ENCODE assay signal across 8 cellular contexts in genomic region chr3:98901465-98902174, GRCh38. TPM values are rescaled to one million over a fixed set of nuclear protein-coding genes. Genes with fewer than 3 reads are reported as not detected.
DNase-seq lines count a peak whose midpoint lies in the region; ATAC-seq and TF ChIP-seq lines count a peak whose summit lies in the region.

DCBLD2 (minus strand) TSS chr3:98901695; CDS start chr3:98901326, 369 bp downstream.

- H3K4me3 ChIP-seq in DND-41 (ENCODE audit: low read depth in 1 of 2, low read length in 2 of 2) (peak within 1 kb of the TSS; percentile 93 to 95), GM23248 (peak within 1 kb of the TSS; percentile 95), Karpas-422 (ENCODE audit: low read length) (peak within 1 kb of the TSS; percentile 67), RWPE2 (ENCODE audit: severe bottlenecking) (peak within 1 kb of the TSS; percentile 89)

- no peaks in the 10 kb centered on the region for H3K9me2 ChIP-seq in GM23248 (ENCODE audit: insufficient read depth)
- no peaks in the 10 kb centered on the region for H3K9me2 ChIP-seq in Karpas-422 (replicated peaks; ENCODE audit: insufficient read depth, low read length)

- H3K36me3 ChIP-seq in DND-41 (ENCODE audit: insufficient read depth, low read length) (no peaks in the 10 kb centered on the region; the same call in 1 of the 2 replicates), GM23248 (ENCODE audit: low read depth) (peaks cover 5% of the 10 kb centered on the region; the same call in 1 of the 2 replicates), Karpas-422 (ENCODE audit: insufficient read depth, low read length) (no peaks in the 10 kb centered on the region), RWPE2 (ENCODE audit: low read depth) (peaks cover 39% of the 10 kb centered on the region)

- H3K9me3 ChIP-seq in DND-41 (ENCODE audit: insufficient read depth, low read length, severe bottlenecking) (no peaks in the 10 kb centered on the region), GM23248 (ENCODE audit: low read depth) (no peaks in the 10 kb centered on the region), Karpas-422 (ENCODE audit: low read length) (no peaks in the 10 kb centered on the region), RWPE2 (ENCODE audit: severe bottlenecking) (no peaks in the 10 kb centered on the region)

- WGBS in GM23248 (ENCODE audit: low coverage in 1 of 2, low lambda C conversion rate in 2 of 2, missing lambda C conversion rate in 2 of 2), 2 experiments = 0 to 2% methylated on average over 25 to 42 of the region's 73 CpGs

- peaks cover 34% of the 10 kb centered on the region for H3K79me2 ChIP-seq in DND-41 (ENCODE audit: insufficient read depth, low read length)
- H3K79me2 ChIP-seq in GM23248 (ENCODE audit: insufficient read depth) = peaks cover 70% of the 10 kb centered on the region
- no peaks in the 10 kb centered on the region for H3K79me2 ChIP-seq in Karpas-422 (ENCODE audit: low read length)

- H3K4me1 ChIP-seq in DND-41 (ENCODE audit: insufficient read depth, low read length) = peaks cover 31% of the 10 kb centered on the region
- peaks cover 46% of the 10 kb centered on the region for H3K4me1 ChIP-seq in GM23248 (ENCODE audit: insufficient read depth)
- peaks cover 10% of the 10 kb centered on the region for H3K4me1 ChIP-seq in Karpas-422 (ENCODE audit: low read length)
- H3K4me1 ChIP-seq in RWPE2 (ENCODE audit: insufficient read depth, poor library complexity, severe bottlenecking) = peaks cover 25% of the 10 kb centered on the region

- H3K27ac ChIP-seq in DND-41 (ENCODE audit: low read length) (peak within 1 kb of the TSS; percentile 86), GM23248 (peak within 1 kb of the TSS; percentile 85), Karpas-422 (ENCODE audit: low read length) (no peak within 1 kb of the TSS), RWPE2 (ENCODE audit: poor library complexity, severe bottlenecking) (peak within 1 kb of the TSS; percentile 78)

- H3K4me1 Mint-ChIP-seq in naive thymus-derived CD8-positive, alpha-beta T cell = peaks cover 8 to 27% (median 20%) of the 10 kb centered on the region in 4 donors
- peaks cover 7 to 20% of the 10 kb centered on the region in 2 donors for H3K4me1 Mint-ChIP-seq in stimulated activated naive B cell treated with anti-CD40 and anti-IgM and Interleukin-4, amounts not matched to agents 10 μg/mL and 1 μg/mL and 100 μg/mL, for 72 hours

- H3K9ac ChIP-seq in DND-41 (ENCODE audit: low read depth, low read length) (peak within 1 kb of the TSS; percentile 85), GM23248 (peak within 1 kb of the TSS; percentile 87), Karpas-422 (ENCODE audit: low read length) (peak within 1 kb of the TSS; percentile 65)

- POLR2A ChIA-PET in naive thymus-derived CD8-positive, alpha-beta T cell (lab: Charles Lee) = interaction anchor here (0.8 to 1.8 kb wide), 4 partner anchors 308 to 1359 kb away, joined by 3 to 6 read pairs (median 4); partner anchors contain the start of genes CLDND1, CMSS1, CPOX and TBC1D23

- H4K20me1 ChIP-seq in DND-41 (ENCODE audit: insufficient read depth, low read length) (peaks cover 4% of the 10 kb centered on the region; the same call in 1 of the 2 replicates), GM23248 (ENCODE audit: insufficient read depth) (0 out of 2 replicates have a peak, but pooled peaks cover 12% of the 10 kb centered on the region), Karpas-422 (ENCODE audit: insufficient read depth, low read depth, low read length) (no peaks in the 10 kb centered on the region)

- peak within 1 kb of the TSS; percentile 91 for H2AFZ ChIP-seq in DND-41 (ENCODE audit: low read depth, low read length)
- peak within 1 kb of the TSS; percentile 92 for H2AFZ ChIP-seq in GM23248
- peak within 1 kb of the TSS; percentile 93 for H2AFZ ChIP-seq in Karpas-422 (ENCODE audit: low read length)

- H3K27me3 Mint-ChIP-seq in naive thymus-derived CD8-positive, alpha-beta T cell = peaks cover 3 to 18% (median 7%) of the 10 kb centered on the region in 5 donors
- H3K27me3 Mint-ChIP-seq in stimulated activated naive B cell treated with anti-CD40 and anti-IgM and Interleukin-4, amounts not matched to agents 10 μg/mL and 1 μg/mL and 100 μg/mL, for 72 hours = peaks cover 6 to 7% of the 10 kb centered on the region in 2 donors

- DNase-seq in DND-41 (peak; percentile 99), GM23248 (peak; percentile 100), Karpas-422 (peak; percentile 95), RWPE2 (ENCODE audit: low spot score) (peak; percentile 99), fibroblast of peridontal ligament (ENCODE audit: extremely low read depth) (peak; percentile 99)
- peak; percentile 96 for DNase-seq in activated effector memory CD4-positive, alpha-beta T cell treated with anti-CD3 and anti-CD28 coated beads, Interleukin-2, amount 50 U/mL, for 16 hours
- DNase-seq in naive thymus-derived CD8-positive, alpha-beta T cell = peak; percentile 86 to 97 (median 94)
- peak; percentile 94 for DNase-seq in stimulated activated naive B cell treated with anti-CD40 and anti-IgM and Interleukin-4, amounts not matched to agents 10 μg/mL and 1 μg/mL and 100 μg/mL, for 72 hours

- H3K4me3 Mint-ChIP-seq in naive thymus-derived CD8-positive, alpha-beta T cell = peak within 1 kb of the TSS; percentile 92 to 99 (median 94)
- peak within 1 kb of the TSS; percentile 93 to 94 for H3K4me3 Mint-ChIP-seq in stimulated activated naive B cell treated with anti-CD40 and anti-IgM and Interleukin-4, amounts not matched to agents 10 μg/mL and 1 μg/mL and 100 μg/mL, for 72 hours

- ATAC-seq in DND-41 (ENCODE audit: insufficient read depth, low read depth) (peak; percentile 97), RWPE2 (ENCODE audit: low read depth) (peak; percentile 95)
- peak; percentile 97 to 98 for ATAC-seq in naive thymus-derived CD8-positive, alpha-beta T cell
- peak; percentile 99 for ATAC-seq in stimulated activated naive B cell treated with anti-CD40 and anti-IgM and Interleukin-4, amounts not matched to agents 10 μg/mL and 1 μg/mL and 100 μg/mL, for 72 hours (replicated peaks)

- TF ChIP-seq CTCF in DND-41 (IDR thresholded peaks at IDR 0.05; ENCODE audit: borderline replicate concordance, extremely low read depth, low read length, poor library complexity, severe bottlenecking) = no peak
- TF ChIP-seq CTCF in RWPE2 (IDR thresholded peaks at IDR 0.05; ENCODE audit: poor library complexity, severe bottlenecking) = no peak

- peak within 1 kb of the TSS; percentile 57 to 96 (median 92) for H3K27ac Mint-ChIP-seq in naive thymus-derived CD8-positive, alpha-beta T cell
- peak within 1 kb of the TSS; percentile 84 for H3K27ac Mint-ChIP-seq in stimulated activated naive B cell treated with anti-CD40 and anti-IgM and Interleukin-4, amounts not matched to agents 10 μg/mL and 1 μg/mL and 100 μg/mL, for 72 hours

- H3K9me3 Mint-ChIP-seq in naive thymus-derived CD8-positive, alpha-beta T cell = no peaks in the 10 kb centered on the region
- H3K9me3 Mint-ChIP-seq in stimulated activated naive B cell treated with anti-CD40 and anti-IgM and Interleukin-4, amounts not matched to agents 10 μg/mL and 1 μg/mL and 100 μg/mL, for 72 hours = no peaks in the 10 kb centered on the region

- H3K36me3 Mint-ChIP-seq in naive thymus-derived CD8-positive, alpha-beta T cell = no peaks in the 10 kb centered on the region
- no peaks in the 10 kb centered on the region for H3K36me3 Mint-ChIP-seq in stimulated activated naive B cell treated with anti-CD40 and anti-IgM and Interleukin-4, amounts not matched to agents 10 μg/mL and 1 μg/mL and 100 μg/mL, for 72 hours

- no peaks in the 10 kb centered on the region for H3K27me3 ChIP-seq in DND-41 (ENCODE audit: insufficient read depth, low read length, poor library complexity)
- H3K27me3 ChIP-seq in GM23248 (replicated peaks; ENCODE audit: insufficient read depth) = no peaks in the 10 kb centered on the region
- H3K27me3 ChIP-seq in Karpas-422 (ENCODE audit: low read length) = no peaks in the 10 kb centered on the region
- H3K27me3 ChIP-seq in RWPE2 (ENCODE audit: insufficient read depth, poor library complexity, severe bottlenecking) = no peaks in the 10 kb centered on the region

- in situ Hi-C loops in GM23248 (cut with MboI) = no loop called here

- H3K4me2 ChIP-seq in DND-41 (ENCODE audit: insufficient read depth, low read length) = peak within 1 kb of the TSS; percentile 96
- peak within 1 kb of the TSS; percentile 98 for H3K4me2 ChIP-seq in GM23248 (ENCODE audit: unreplicated experiment)
- peak within 1 kb of the TSS; percentile 81 for H3K4me2 ChIP-seq in Karpas-422 (ENCODE audit: low read depth, low read length, poor library complexity, severe bottlenecking)

- peaks cover 54% of the 10 kb centered on the region for H3F3A ChIP-seq in GM23248 (ENCODE audit: insufficient read depth)

RNA-seq across cellular contexts. Expression of gene DCBLD2, which starts in this region (rescaled TPM):
- 151 and 203 TPM in 2 replicates for total RNA-seq in GM23248 (2014; rRNA removed; shearing (Covaris generic))
- polyA plus RNA-seq in GM23248 (2016; fragmentation: Nextera tagmentation; extraction: Ambion mirVana) = 66.5 and 68.3 TPM in 2 replicates
- total RNA-seq in Karpas-422 (2014; rRNA removed; shearing (Covaris generic); ENCODE audit: low replicate concordance) = 0.18 and 0.22 TPM in 2 replicates
- total RNA-seq in naive thymus-derived CD8-positive, alpha-beta T cell = 1 to 10 TPM; 7.0 to 7.8 TPM
- 1 to 10 TPM in 1 of 3 donors, under 1 TPM in 2; 0.69 to 1.4 (median 0.93) TPM for polyA plus RNA-seq in naive thymus-derived CD8-positive, alpha-beta T cell

Comparison
In these comparisons a context has a peak if more than half of its experiments do, and no peak if none do; other contexts are left out.
1. RNA of gene DCBLD2 (total RNA-seq): 151 to 203 TPM in GM23248; 7.0 to 7.8 TPM in naive thymus-derived CD8-positive, alpha-beta T cell and 0.18 to 0.22 TPM in Karpas-422; every median in the first group is over 10 times any median in the second.
2. RNA of gene DCBLD2 (polyA plus RNA-seq): 66.5 to 68.3 TPM in GM23248; 0.69 to 1.4 TPM in naive thymus-derived CD8-positive, alpha-beta T cell; every median in the first group is over 10 times any median in the second.
3. Peak in DNase-seq, H3K4me3 ChIP-seq, H3K9ac ChIP-seq and H3K4me2 ChIP-seq in Karpas-422; RNA of the gene not detected or under 1 TPM.
4. Peak in every context shown above with its lines, with median percentiles within 50 percentile points of each other: ATAC-seq, DNase-seq, H2AFZ ChIP-seq, H3K4me2 ChIP-seq, H3K4me3 ChIP-seq and H3K9ac ChIP-seq.